ENCODE assay signal across 8 cellular contexts in genomic region chr2:45653125-45653524, GRCh38. TPM values are rescaled to one million over a fixed set of nuclear protein-coding genes. Genes with fewer than 3 reads are reported as not detected.
DNase-seq lines count a peak whose midpoint lies in the region; ATAC-seq and TF ChIP-seq lines count a peak whose summit lies in the region.

No MANE protein-coding gene starts in this region.

- ATAC-seq in central memory CD8-positive, alpha-beta T cell (replicated peaks; ENCODE audit: extremely low read depth, poor library complexity, severe bottlenecking): no peak
- no peak for ATAC-seq in natural killer cell treated with Interleukin-12 subunit alpha and Interleukin-12 subunit beta and Interleukin-15 and Interleukin-18, amount 100 ng/mL, for 72 hours

- H3K4me3 ChIP-seq in AG09309 (ENCODE audit: control insufficient read depth, low read depth, low read length): peak overlapping the region; percentile 93
- peak overlapping the region in 1 of 2 donors; percentile 81 for H3K4me3 ChIP-seq in testis

- intact Hi-C loops in testis (cut with DNase I; ENCODE audit: low total_unique reads): no loop called here

- no peak for TF ChIP-seq POLR2A in testis (IDR thresholded peaks at IDR 0.05)

- peaks cover 18% of the 10 kb centered on the region for H3K4me1 ChIP-seq in testis

- no peaks in the 10 kb centered on the region for H3K9me3 Mint-ChIP-seq in HFFc6
- H3K9me3 Mint-ChIP-seq in central memory CD8-positive, alpha-beta T cell: no peaks in the 10 kb centered on the region
- H3K9me3 Mint-ChIP-seq in natural killer cell treated with Interleukin-12 subunit alpha and Interleukin-12 subunit beta and Interleukin-15 and Interleukin-18, amount 100 ng/mL, for 72 hours: no peaks in the 10 kb centered on the region

- H3K27me3 Mint-ChIP-seq in HFFc6 (ENCODE audit: insufficient read depth): peaks cover 3% of the 10 kb centered on the region
- H3K27me3 Mint-ChIP-seq in central memory CD8-positive, alpha-beta T cell: no peaks in the 10 kb centered on the region
- no peaks in the 10 kb centered on the region for H3K27me3 Mint-ChIP-seq in natural killer cell treated with Interleukin-12 subunit alpha and Interleukin-12 subunit beta and Interleukin-15 and Interleukin-18, amount 100 ng/mL, for 72 hours

- peak overlapping the region; percentile 98 for H3K4me3 Mint-ChIP-seq in HFFc6
- peak overlapping the region; percentile 89 for H3K4me3 Mint-ChIP-seq in central memory CD8-positive, alpha-beta T cell
- H3K4me3 Mint-ChIP-seq in natural killer cell treated with Interleukin-12 subunit alpha and Interleukin-12 subunit beta and Interleukin-15 and Interleukin-18, amount 100 ng/mL, for 72 hours: peak overlapping the region; percentile 86

- no peak for DNase-seq in AG09309 (ENCODE audit: low read depth)
- no peak for DNase-seq in HFFc6
- no peak for DNase-seq in central memory CD8-positive, alpha-beta T cell (ENCODE audit: low spot score in 2 of 2)
- no peak for DNase-seq in natural killer cell treated with Interleukin-12 subunit alpha and Interleukin-12 subunit beta and Interleukin-15 and Interleukin-18, amount 100 ng/mL, for 72 hours (ENCODE audit: low spot score)
- DNase-seq in NCI-H2196 (lab: John Stamatoyannopoulos, UW; ENCODE audit: unreplicated experiment): no peak
- DNase-seq in NCI-H345 treated with DMSO at 0.1 percent for 48 hours (lab: John Stamatoyannopoulos, UW; ENCODE audit: unreplicated experiment): no peak
- DNase-seq in testis: no peak
- DNase-seq in NCI-H1092 treated with DMSO at 0.1 percent for 48 hours (lab: John Stamatoyannopoulos, UW): no peak

- H3K27me3 ChIP-seq in testis: no peaks in the 10 kb centered on the region

- WGBS in testis, 2 donors: 53 to 57% methylated on average over 2 of the region's 2 CpGs

- no peak overlapping the region for H3K27ac ChIP-seq in testis

- no peaks in the 10 kb centered on the region for H3K9me3 ChIP-seq in testis

- H3K27ac Mint-ChIP-seq in HFFc6: peak overlapping the region; percentile 85; the same call in 1 of the 2 replicates
- H3K27ac Mint-ChIP-seq in central memory CD8-positive, alpha-beta T cell (ENCODE audit: low read depth): peak overlapping the region; percentile 51
- H3K27ac Mint-ChIP-seq in natural killer cell treated with Interleukin-12 subunit alpha and Interleukin-12 subunit beta and Interleukin-15 and Interleukin-18, amount 100 ng/mL, for 72 hours: peak overlapping the region in 1 of 2 donors; percentile 37

- TF ChIP-seq CTCF in AG09309 (IDR thresholded peaks at IDR 0.05; ENCODE audit: control insufficient read depth, insufficient read depth, low read depth, low read length, missing control alignments) (no peak), HFFc6 (IDR thresholded peaks at IDR 0.05) (no peak), testis (IDR thresholded peaks at IDR 0.05) (no peak)

- no peaks in the 10 kb centered on the region for H3K36me3 ChIP-seq in testis (ENCODE audit: low read depth, missing control alignments)

- peaks cover 32% of the 10 kb centered on the region for H3K4me1 Mint-ChIP-seq in HFFc6 (ENCODE audit: low read depth)
- H3K4me1 Mint-ChIP-seq in central memory CD8-positive, alpha-beta T cell: peaks cover 31% of the 10 kb centered on the region
- peaks cover 14 to 35% of the 10 kb centered on the region in 2 donors for H3K4me1 Mint-ChIP-seq in natural killer cell treated with Interleukin-12 subunit alpha and Interleukin-12 subunit beta and Interleukin-15 and Interleukin-18, amount 100 ng/mL, for 72 hours (ENCODE audit: low read depth in 2 of 2)

- no peaks in the 10 kb centered on the region for H3K36me3 Mint-ChIP-seq in HFFc6 (ENCODE audit: low read depth)
- peaks cover 21% of the 10 kb centered on the region for H3K36me3 Mint-ChIP-seq in central memory CD8-positive, alpha-beta T cell (ENCODE audit: insufficient read depth)
- H3K36me3 Mint-ChIP-seq in natural killer cell treated with Interleukin-12 subunit alpha and Interleukin-12 subunit beta and Interleukin-15 and Interleukin-18, amount 100 ng/mL, for 72 hours: peaks cover 6% of the 10 kb centered on the region

RNA-seq across cellular contexts. Expression of gene PRKCE, which starts 1.6 kb away (rescaled TPM):
- total RNA-seq in HFFc6 (2021; fragmentation: NEBNext Ultra II Directional; extraction: Animal tissue kit (Norgen Biotek cat#: 25700)): 10 to 100 TPM; 10.8 to 13.7 (median 12.0) TPM
- 10 to 100 TPM in 1 of 2 donors, 1 to 10 TPM in 1; 6.3 to 30.1 TPM for total RNA-seq in natural killer cell treated with Interleukin-12 subunit alpha and Interleukin-12 subunit beta and Interleukin-15 and Interleukin-18, amount 100 ng/mL, for 72 hours
- total RNA-seq in testis: 10 to 100 TPM; 33.1 to 35.8 TPM
- polyA plus RNA-seq in testis (ENCODE audit: insufficient read depth, low read depth, low replicate concordance): 27.4 TPM

RNA-seq across cellular contexts. Expression of gene SRBD1, which starts 42.1 kb away (rescaled TPM):
- 10 to 100 TPM in 5 of 6 experiments, 1 to 10 TPM in 1; 9.5 to 13.6 (median 12.4) TPM for total RNA-seq in HFFc6 (2021; fragmentation: NEBNext Ultra II Directional; extraction: Animal tissue kit (Norgen Biotek cat#: 25700))
- total RNA-seq in natural killer cell treated with Interleukin-12 subunit alpha and Interleukin-12 subunit beta and Interleukin-15 and Interleukin-18, amount 100 ng/mL, for 72 hours: 10 to 100 TPM; 17.6 to 25.4 TPM
- total RNA-seq in testis: 10 to 100 TPM; 27.8 to 29.7 TPM
- polyA plus RNA-seq in testis (ENCODE audit: insufficient read depth, low read depth, low replicate concordance): 9.0 TPM
